ENCODE assay signal across 9 cellular contexts in genomic region chr13:97435794-97436193, GRCh38. TPM values are rescaled to one million over a fixed set of nuclear protein-coding genes. Genes with fewer than 3 reads are reported as not detected.
DNase-seq lines count a peak whose midpoint lies in the region; ATAC-seq and TF ChIP-seq lines count a peak whose summit lies in the region.
"Had no signal": no experiment of that assay in that cellular context is flagged by ENCODE, and none has a peak within 500 bp of the region (broad histone marks: within the 10 kb centered on the region; RNA-seq: fewer than 3 reads in every experiment).

No MANE protein-coding gene starts in this region.

- DNase-seq in gastrocnemius medialis (no peak), cortex of kidney (lab: John Stamatoyannopoulos, UW) (no peak), NCI-H226 (no peak), NCI-H2171 (lab: John Stamatoyannopoulos, UW) (no peak)
- DNase-seq: activated gamma-delta T cell had no signal

- no peaks in the 10 kb centered on the region for H3F3A ChIP-seq in OCI-LY1 (ENCODE audit: insufficient read depth, low read length)

- H3K36me3 ChIP-seq in OCI-LY1 (ENCODE audit: insufficient read depth, low read length) (peaks cover 18% of the 10 kb centered on the region; the same call in 1 of the 2 replicates), endocrine pancreas (ENCODE audit: control insufficient read depth, insufficient read depth, low read length) (no peaks in the 10 kb centered on the region), gastrocnemius medialis (no peaks in the 10 kb centered on the region)

- H3K4me1 ChIP-seq in OCI-LY1 (ENCODE audit: insufficient read depth, low read length, severe bottlenecking): peaks cover 32% of the 10 kb centered on the region
- no peaks in the 10 kb centered on the region for H3K4me1 ChIP-seq in endocrine pancreas (ENCODE audit: control insufficient read depth, insufficient read depth, low read length)
- peaks cover 26 to 47% of the 10 kb centered on the region in 2 donors for H3K4me1 ChIP-seq in gastrocnemius medialis

- H3K27me3 ChIP-seq in OCI-LY1 (ENCODE audit: insufficient read depth, low read length) (no peaks in the 10 kb centered on the region), endocrine pancreas (ENCODE audit: control insufficient read depth, insufficient read depth, low read length) (no peaks in the 10 kb centered on the region), gastrocnemius medialis (no peaks in the 10 kb centered on the region)

- peak overlapping the region; percentile 74 for H3K4me3 ChIP-seq in OCI-LY1 (ENCODE audit: low read depth, low read length, poor library complexity, severe bottlenecking)
- H3K4me3 ChIP-seq in endocrine pancreas (ENCODE audit: control insufficient read depth, insufficient read depth, low read length): peak overlapping the region; percentile 92
- peak overlapping the region; percentile 62 to 99 (median 76) for H3K4me3 ChIP-seq in gastrocnemius medialis

- H3K79me2 ChIP-seq in OCI-LY1 (ENCODE audit: insufficient read depth, low read length): peaks cover 27% of the 10 kb centered on the region

- H3K27ac ChIP-seq in OCI-LY1 (ENCODE audit: low read depth, low read length, poor library complexity, severe bottlenecking): peak overlapping the region; percentile 3
- H3K27ac ChIP-seq in gastrocnemius medialis: no peak overlapping the region

- ATAC-seq in GM18861 (IDR thresholded peaks at IDR 0.05; ENCODE audit: unreplicated experiment) (peak; percentile 18), gastrocnemius medialis (no peak), GM21367 (IDR thresholded peaks at IDR 0.05; ENCODE audit: unreplicated experiment) (no peak)

- H3K9ac ChIP-seq in OCI-LY1 (ENCODE audit: low read length) (peak overlapping the region; percentile 34), endocrine pancreas (ENCODE audit: control insufficient read depth, insufficient read depth, low read length) (no peak overlapping the region)

- TF ChIP-seq POLR2A in gastrocnemius medialis (IDR thresholded peaks at IDR 0.05): no peak

- H3K9me3 ChIP-seq in OCI-LY1 (ENCODE audit: low read length) (peaks cover 6% of the 10 kb centered on the region; the same call in 1 of the 2 replicates), endocrine pancreas (ENCODE audit: control insufficient read depth, low read length) (no peaks in the 10 kb centered on the region), gastrocnemius medialis (no peaks in the 10 kb centered on the region)

- intact Hi-C loops in gastrocnemius medialis (cut with DNase I; ENCODE audit: low total_unique reads): loop anchor here (2.0 to 10.0 kb wide), 3 partner anchors 181 to 1381 kb away; partner anchors contain the start of genes MBNL2 and UGGT2

- no peaks in the 10 kb centered on the region for H4K20me1 ChIP-seq in OCI-LY1 (ENCODE audit: insufficient read depth, low read length)

- in situ Hi-C loops in gastrocnemius medialis (cut with MboI; ENCODE audit: low sequenced_read_pairs in 4 of 4): no loop called here

- H3K9me2 ChIP-seq in OCI-LY1 (ENCODE audit: low read depth, low read length): no peaks in the 10 kb centered on the region

- H3K4me2 ChIP-seq in OCI-LY1 (ENCODE audit: low read length): peak overlapping the region; percentile 92

- no peak overlapping the region for H2AFZ ChIP-seq in OCI-LY1 (ENCODE audit: low read length)

- TF ChIP-seq CTCF in OCI-LY1 (IDR thresholded peaks at IDR 0.05; ENCODE audit: low read length): no peak
- no peak for TF ChIP-seq CTCF in gastrocnemius medialis (IDR thresholded peaks at IDR 0.05 in 4 of 5, conservative IDR thresholded peaks at IDR 0.05 in 1 of 5)

RNA-seq across cellular contexts. Expression of gene RAP2A, which starts 1.8 kb away (rescaled TPM):
- total RNA-seq in gastrocnemius medialis: 10 to 100 TPM in 3 of 4 donors, 1 to 10 TPM in 1; 10.0 to 18.3 (median 15.5) TPM
